ENCODE assay signal across 1 cellular context in the genomic region with DNA sequence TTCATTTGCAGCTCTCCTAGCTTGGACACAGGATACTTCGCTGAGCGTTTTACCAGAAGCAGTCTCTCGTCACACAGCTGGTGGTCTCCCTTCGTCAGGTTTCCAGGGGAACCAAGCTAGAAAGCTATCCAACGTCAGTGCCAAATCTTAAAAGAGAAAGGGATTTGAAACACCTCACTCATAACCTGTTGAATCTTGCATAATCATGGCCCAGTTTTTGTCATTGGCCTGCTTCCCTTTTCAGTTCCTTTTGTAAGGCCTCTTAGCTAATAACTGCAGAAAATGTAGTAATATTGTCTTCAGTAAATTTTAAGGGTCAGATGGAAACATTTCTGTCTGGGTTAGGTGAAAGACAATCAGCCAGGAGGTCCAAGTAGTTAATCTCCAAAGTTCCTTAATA.
TF ChIP-seq lines count a peak whose summit lies in the region.

No MANE protein-coding gene starts in this region.

TF ChIP-seq in GM12878, 131 proteins besides CTCF, POLR2A, EP300 and RAD21:
- TF ChIP-seq SPI1 (IDR thresholded peaks at IDR 0.05; ENCODE audit: borderline replicate concordance, insufficient read depth, low read depth, low read length) (peak; percentile 61; the same call in 1 of the 2 replicates), BCL11A (IDR thresholded peaks at IDR 0.05; ENCODE audit: low read depth, low read length) (no peak), ATF7 (IDR thresholded peaks at IDR 0.05; ENCODE audit: low read depth) (peak; percentile 48; the same call in 1 of the 2 replicates)
- TF ChIP-seq, protein P1, sequence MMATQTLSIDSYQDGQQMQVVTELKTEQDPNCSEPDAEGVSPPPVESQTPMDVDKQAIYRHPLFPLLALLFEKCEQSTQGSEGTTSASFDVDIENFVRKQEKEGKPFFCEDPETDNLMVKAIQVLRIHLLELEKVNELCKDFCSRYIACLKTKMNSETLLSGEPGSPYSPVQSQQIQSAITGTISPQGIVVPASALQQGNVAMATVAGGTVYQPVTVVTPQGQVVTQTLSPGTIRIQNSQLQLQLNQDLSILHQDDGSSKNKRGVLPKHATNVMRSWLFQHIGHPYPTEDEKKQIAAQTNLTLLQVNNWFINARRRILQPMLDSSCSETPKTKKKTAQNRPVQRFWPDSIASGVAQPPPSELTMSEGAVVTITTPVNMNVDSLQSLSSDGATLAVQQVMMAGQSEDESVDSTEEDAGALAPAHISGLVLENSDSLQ (IDR thresholded peaks at IDR 0.05): no peak
